19 cellular contexts compared by ENCODE assay signal in genomic region chr19:13723206-13723605, GRCh38. TPM values are rescaled to one million over a fixed set of nuclear protein-coding genes. Genes with fewer than 3 reads are reported as not detected.
A peak's percentile ranks its signal among the peaks of the same experiment; 100 is the strongest.
DNase-seq lines count a peak whose midpoint lies in the region; ATAC-seq, FAIRE-seq and TF ChIP-seq lines count a peak whose summit lies in the region.
"Had no signal": no experiment of that assay in that cellular context is flagged by ENCODE, and none has a peak within 500 bp of the region (broad histone marks: within the 10 kb centered on the region; RNA-seq: fewer than 3 reads in every experiment).

No MANE protein-coding gene starts in this region.

- H3K36me3 ChIP-seq in breast epithelium (no peaks in the 10 kb centered on the region), bronchial epithelial cell (ENCODE audit: control insufficient read depth, insufficient read depth, low read length) (no peaks in the 10 kb centered on the region)

- CTCF ChIA-PET in MCF 10A (lab: Yijun Ruan, JAX) = interaction anchor here (0.6 to 8.8 kb wide), 5 partner anchors 14 to 506 kb away, joined by 4 to 161 read pairs (median 8); no protein-coding TSS in a partner anchor

- H3K9me3 Mint-ChIP-seq in MCF 10A (ENCODE audit: unreplicated experiment) = no peaks in the 10 kb centered on the region
- H3K9me3 Mint-ChIP-seq in activated T-helper 2 cell treated with anti-CD3 and anti-CD28 coated beads, Interferon-gamma antibody, Interleukin-2, Interleukin-4, amounts not matched to agents 10 μg/mL and 5 μg/mL and 100 μg/mL, durations not matched to agents 14 hours and 24 hours and 36 hours = no peaks in the 10 kb centered on the region

- peak overlapping the region; percentile 27 for H3K27ac Mint-ChIP-seq in MCF 10A (ENCODE audit: low read depth, unreplicated experiment)
- H3K27ac Mint-ChIP-seq in activated T-helper 2 cell treated with anti-CD3 and anti-CD28 coated beads, Interferon-gamma antibody, Interleukin-2, Interleukin-4, amounts not matched to agents 10 μg/mL and 5 μg/mL and 100 μg/mL, durations not matched to agents 14 hours and 24 hours and 36 hours = no peak overlapping the region

- no peak for ATAC-seq in GM19452 (IDR thresholded peaks at IDR 0.05; ENCODE audit: unreplicated experiment)
- ATAC-seq: HCT116 had no signal

- no peak overlapping the region for H3K27ac ChIP-seq in breast epithelium
- H3K27ac ChIP-seq: 22Rv1, C4-2B had no signal

- TF ChIP-seq CTCF in MCF 10A (IDR thresholded peaks at IDR 0.05; ENCODE audit: unreplicated experiment) (no peak), breast epithelium (IDR thresholded peaks at IDR 0.05) (no peak), bronchial epithelial cell (IDR thresholded peaks at IDR 0.05; ENCODE audit: insufficient read depth, low read length, severe bottlenecking) (no peak), fibroblast of the aortic adventitia (IDR thresholded peaks at IDR 0.05; ENCODE audit: insufficient read depth, low read length) (no peak)

- intact Hi-C loops in MCF 10A (cut with micrococcal nuclease) = no loop called here
- intact Hi-C loops in breast epithelium (cut with DNase I; ENCODE audit: low total_unique reads) = loop anchor here (10.0 kb wide), 1 partner anchor 128 kb away; no protein-coding TSS in a partner anchor
- intact Hi-C loops in activated T-helper 2 cell treated with anti-CD3 and anti-CD28 coated beads, Interferon-gamma antibody, Interleukin-2, Interleukin-4, amounts not matched to agents 10 μg/mL and 5 μg/mL and 100 μg/mL, durations not matched to agents 14 hours and 24 hours and 36 hours (cut with micrococcal nuclease) = no loop called here

- H3K4me1 ChIP-seq in breast epithelium = no peaks in the 10 kb centered on the region

- DNase-seq in MCF 10A (ENCODE audit: unreplicated experiment) (peak; percentile 48), breast epithelium (ENCODE audit: low spot score in 2 of 2) (no peak), bronchial epithelial cell (ENCODE audit: low read depth) (peak; percentile 36), fibroblast of the aortic adventitia (ENCODE audit: low read depth) (peak; percentile 28), AML-193 (lab: John Stamatoyannopoulos, UW) (no peak)
- no peak for DNase-seq in activated CD4-positive, CD25-positive, alpha-beta regulatory T cell (lab: John Stamatoyannopoulos, UW)
- DNase-seq in activated T-helper 2 cell treated with anti-CD3 and anti-CD28 coated beads, Interferon-gamma antibody, Interleukin-2, Interleukin-4, amounts not matched to agents 10 μg/mL and 5 μg/mL and 100 μg/mL, durations not matched to agents 14 hours and 24 hours and 36 hours (ENCODE audit: low spot score) = no peak
- DNase-seq: COR-L47, DMS79, GDM1, MV-4-11, NCI-H1417 treated with DMSO at 0.1 percent for 48 hours, NCI-H2227 treated with DMSO at 0.1 percent for 48 hours, NCI-H69 had no signal

- POLR2A ChIA-PET in MCF 10A (lab: Yijun Ruan, JAX) = interaction anchor here (0.6 to 1.3 kb wide), 2 partner anchors 8 to 126 kb away, joined by 4 to 5 read pairs; no protein-coding TSS in a partner anchor

- H3K4me3 ChIP-seq in breast epithelium (no peak overlapping the region), bronchial epithelial cell (ENCODE audit: low read depth, low read length) (no peak overlapping the region), fibroblast of the aortic adventitia (ENCODE audit: low read depth, low read length) (no peak overlapping the region)

- no peak for FAIRE-seq in bronchial epithelial cell (lab: Jason Lieb, UNC)
- FAIRE-seq: GM19239 had no signal

- no peak overlapping the region for H3K4me3 Mint-ChIP-seq in MCF 10A (ENCODE audit: unreplicated experiment)
- no peak overlapping the region for H3K4me3 Mint-ChIP-seq in activated T-helper 2 cell treated with anti-CD3 and anti-CD28 coated beads, Interferon-gamma antibody, Interleukin-2, Interleukin-4, amounts not matched to agents 10 μg/mL and 5 μg/mL and 100 μg/mL, durations not matched to agents 14 hours and 24 hours and 36 hours (ENCODE audit: low read depth)

- no peaks in the 10 kb centered on the region for H3K36me3 Mint-ChIP-seq in MCF 10A (ENCODE audit: insufficient read depth, unreplicated experiment)
- no peaks in the 10 kb centered on the region for H3K36me3 Mint-ChIP-seq in activated T-helper 2 cell treated with anti-CD3 and anti-CD28 coated beads, Interferon-gamma antibody, Interleukin-2, Interleukin-4, amounts not matched to agents 10 μg/mL and 5 μg/mL and 100 μg/mL, durations not matched to agents 14 hours and 24 hours and 36 hours (ENCODE audit: low read depth)

- H3K9me3 ChIP-seq in breast epithelium = no peaks in the 10 kb centered on the region

- H3K27me3 ChIP-seq in breast epithelium (no peaks in the 10 kb centered on the region), bronchial epithelial cell (ENCODE audit: control insufficient read depth, insufficient read depth, low read length) (no peaks in the 10 kb centered on the region)

- no peaks in the 10 kb centered on the region for H3K27me3 Mint-ChIP-seq in MCF 10A (ENCODE audit: insufficient read depth, unreplicated experiment)
- peaks cover 3% of the 10 kb centered on the region for H3K27me3 Mint-ChIP-seq in activated T-helper 2 cell treated with anti-CD3 and anti-CD28 coated beads, Interferon-gamma antibody, Interleukin-2, Interleukin-4, amounts not matched to agents 10 μg/mL and 5 μg/mL and 100 μg/mL, durations not matched to agents 14 hours and 24 hours and 36 hours (ENCODE audit: low read depth)

- no peak for TF ChIP-seq POLR2A in breast epithelium (IDR thresholded peaks at IDR 0.05)

- H3K4me1 Mint-ChIP-seq in MCF 10A (ENCODE audit: insufficient read depth, unreplicated experiment) = no peaks in the 10 kb centered on the region
- no peaks in the 10 kb centered on the region for H3K4me1 Mint-ChIP-seq in activated T-helper 2 cell treated with anti-CD3 and anti-CD28 coated beads, Interferon-gamma antibody, Interleukin-2, Interleukin-4, amounts not matched to agents 10 μg/mL and 5 μg/mL and 100 μg/mL, durations not matched to agents 14 hours and 24 hours and 36 hours (ENCODE audit: low read depth)

- BruUV-seq in MCF 10A (replicated peaks; lab: Mats Ljungman, UMichigan) = no TSS peak

RNA-seq across cellular contexts. Expression of gene MRI1, which starts 41.1 kb away (rescaled TPM):
- 24.8 and 27.0 TPM in 2 replicates for total RNA-seq in MCF 10A (2022)
- total RNA-seq in breast epithelium = 10 to 100 TPM; 45.9 to 72.4 (median 71.4) TPM
- 16.6 and 27.9 TPM in 2 replicates for total RNA-seq in bronchial epithelial cell
- 24.0 and 71.3 TPM in 2 replicates for total RNA-seq in fibroblast of the aortic adventitia (ENCODE audit: low replicate concordance)
- total RNA-seq in activated T-helper 2 cell treated with anti-CD3 and anti-CD28 coated beads, Interferon-gamma antibody, Interleukin-2, Interleukin-4, amounts not matched to agents 10 μg/mL and 5 μg/mL and 100 μg/mL, durations not matched to agents 14 hours and 24 hours and 36 hours = 41.6 and 42.3 TPM in 2 replicates

RNA-seq across cellular contexts. Expression of gene C19orf53, which starts 51.0 kb away (rescaled TPM):
- total RNA-seq in MCF 10A (2022) (89.0 and 101 TPM in 2 replicates), breast epithelium (100 to 1,000 TPM; 134 to 175 (median 137) TPM), bronchial epithelial cell (45.8 and 55.5 TPM in 2 replicates), fibroblast of the aortic adventitia (ENCODE audit: low replicate concordance) (43.3 and 78.0 TPM in 2 replicates)
- 131 and 137 TPM in 2 replicates for total RNA-seq in activated T-helper 2 cell treated with anti-CD3 and anti-CD28 coated beads, Interferon-gamma antibody, Interleukin-2, Interleukin-4, amounts not matched to agents 10 μg/mL and 5 μg/mL and 100 μg/mL, durations not matched to agents 14 hours and 24 hours and 36 hours

Comparison
In these comparisons a context has a peak if more than half of its experiments do, and no peak if none do; other contexts are left out.
1. DNase-seq: peak in MCF 10A (single experiment), bronchial epithelial cell (single experiment) and fibroblast of the aortic adventitia (single experiment); none in breast epithelium (0 of 2), activated CD4-positive, CD25-positive, alpha-beta regulatory T cell (0 of 4), AML-193 (0 of 2) and activated T-helper 2 cell treated with anti-CD3 and anti-CD28 coated beads, Interferon-gamma antibody, Interleukin-2, Interleukin-4, amounts not matched to agents 10 μg/mL and 5 μg/mL and 100 μg/mL, durations not matched to agents 14 hours and 24 hours and 36 hours (single experiment).